8 cellular contexts compared by ENCODE assay signal in genomic region chr11:4094348-4095291, GRCh38. TPM values are rescaled to one million over a fixed set of nuclear protein-coding genes. Genes with fewer than 3 reads are reported as not detected.
A peak's percentile ranks its signal among the peaks of the same experiment; 100 is the strongest.
DNase-seq lines count a peak whose midpoint lies in the region; ATAC-seq and TF ChIP-seq lines count a peak whose summit lies in the region.

TSS of gene RRM1 (plus strand) at chr11:4094799. CDS start at chr11:4095013, 214 bp downstream.

- intact Hi-C loops in colonic mucosa (cut with DNase I), result no loop called here

- no peaks in the 10 kb centered on the region for H3K4me1 ChIP-seq in BE2C
- H3K4me1 ChIP-seq in colonic mucosa, result no peaks in the 10 kb centered on the region

- H3K4me3 ChIP-seq in BE2C (ENCODE audit: low read depth, low read length), result peak within 1 kb of the TSS; percentile 82
- H3K4me3 ChIP-seq in colonic mucosa, result peak within 1 kb of the TSS; percentile 83

- H3K9me3 ChIP-seq in BE2C, result no peaks in the 10 kb centered on the region
- H3K9me3 ChIP-seq in colonic mucosa, result no peaks in the 10 kb centered on the region

- no peak for TF ChIP-seq CTCF in BE2C (IDR thresholded peaks at IDR 0.05; ENCODE audit: low read depth, low read length)
- TF ChIP-seq CTCF in colonic mucosa (IDR thresholded peaks at IDR 0.05), result no peak

- DNase-seq in BE2C, result peak; percentile 91
- peak; percentile 71 for DNase-seq in GM19240 (ENCODE audit: insufficient read length, low spot score)
- peak; percentile 98 to 99 for DNase-seq in NCI-H526 (lab: John Stamatoyannopoulos, UW)
- peak; percentile 97 for DNase-seq in activated CD4-positive, alpha-beta T cell treated with anti-CD3 and anti-CD28 coated beads for 48 hours
- DNase-seq in colonic mucosa, result peak; percentile 94
- peak; percentile 97 for DNase-seq in kidney tubule cell (ENCODE audit: low spot score)
- DNase-seq in stimulated activated CD4-positive, alpha-beta T cell treated with anti-CD3 and anti-CD28 coated beads, Interleukin-1b, Interleukin-23, amount 100 ng/mL, for 24 hours (ENCODE audit: low read depth in 4 of 4, low spot score in 1 of 4), result peak; percentile 86 to 94 (median 92)

- peak within 1 kb of the TSS; percentile 89 to 91 for H3K9ac ChIP-seq in colonic mucosa (ENCODE audit: low read depth in 2 of 2, low read length in 2 of 2)

- H3K36me3 ChIP-seq in BE2C, result no peaks in the 10 kb centered on the region
- H3K36me3 ChIP-seq in colonic mucosa, result no peaks in the 10 kb centered on the region

- ATAC-seq in HG03460 (IDR thresholded peaks at IDR 0.05; ENCODE audit: unreplicated experiment), result peak; percentile 95

- peak within 1 kb of the TSS; percentile 82 for H3K27ac ChIP-seq in colonic mucosa

- no peaks in the 10 kb centered on the region for H3K27me3 ChIP-seq in BE2C
- H3K27me3 ChIP-seq in colonic mucosa, result no peaks in the 10 kb centered on the region

RNA-seq across cellular contexts. Expression of gene RRM1, which starts in this region (rescaled TPM):
- polyA plus RNA-seq in BE2C (2012; ENCODE audit: insufficient read depth, insufficient read length, low read depth), result 11.1 TPM
- 100 to 1,000 TPM in 1 of 2 donors, 10 to 100 TPM in 1; 50.7 to 108 TPM for total RNA-seq in colonic mucosa

Comparison
In these comparisons a context has a peak if more than half of its experiments do, and no peak if none do; other contexts are left out.
1. Peak in every context shown above with its lines: DNase-seq, ATAC-seq, H3K4me3 ChIP-seq and H3K27ac ChIP-seq.